15 cellular contexts compared by ENCODE assay signal in genomic region chr10:42934842-42935241, GRCh38.
DNase-seq lines count a peak whose midpoint lies in the region; ATAC-seq and TF ChIP-seq lines count a peak whose summit lies in the region.
"Had no signal": no experiment of that assay in that cellular context is flagged by ENCODE, and none has a peak within 500 bp of the region (broad histone marks: within the 10 kb centered on the region; RNA-seq: fewer than 3 reads in every experiment).

No MANE protein-coding gene starts in this region.

- no peak overlapping the region for H2AFZ ChIP-seq in IMR-90 (replicated peaks; ENCODE audit: low read length, poor library complexity)
- H2AFZ ChIP-seq in osteoblast (ENCODE audit: low read length) = no peak overlapping the region

- TF ChIP-seq CTCF in IMR-90 (conservative IDR thresholded peaks at IDR 0.05; ENCODE audit: low read depth, low read length) (no peak), osteoblast (IDR thresholded peaks at IDR 0.05; ENCODE audit: extremely low read depth, low read depth, low read length) (no peak), CD14-positive monocyte (IDR thresholded peaks at IDR 0.05) (no peak)

- no peak for TF ChIP-seq POLR2A in IMR-90 (IDR thresholded peaks at IDR 0.05; ENCODE audit: low read depth, low read length)

- no TSS peak for BruUV-seq in IMR-90 (replicated peaks; lab: Mats Ljungman, UMichigan)

- H3K4me1 ChIP-seq in IMR-90 (ENCODE audit: control insufficient read depth, insufficient read depth, low read length) (no peaks in the 10 kb centered on the region), osteoblast (ENCODE audit: insufficient read depth, low read length) (no peaks in the 10 kb centered on the region)
- H3K4me1 ChIP-seq: A549 had no signal

- H3K18ac ChIP-seq in IMR-90 (ENCODE audit: low read depth, low read length) = no peak overlapping the region

- no peak overlapping the region for H3K9ac ChIP-seq in IMR-90 (ENCODE audit: low read depth, low read length)
- H3K9ac ChIP-seq: SK-N-SH had no signal

- H4K20me1 ChIP-seq in IMR-90 (ENCODE audit: insufficient read depth, low read length) (no peaks in the 10 kb centered on the region), osteoblast (ENCODE audit: insufficient read depth, low read length) (no peaks in the 10 kb centered on the region)

- H3K36me3 ChIP-seq in IMR-90 (ENCODE audit: control insufficient read depth, insufficient read depth, low read length) (no peaks in the 10 kb centered on the region), osteoblast (ENCODE audit: insufficient read depth, low read length) (no peaks in the 10 kb centered on the region)

- H3K27ac ChIP-seq in IMR-90 (ENCODE audit: insufficient read depth, low read length) = no peak overlapping the region
- no peak overlapping the region for H3K27ac ChIP-seq in osteoblast (ENCODE audit: low read depth, low read length)
- H3K27ac ChIP-seq: A549 had no signal

- H3K36me3 Mint-ChIP-seq in central memory CD8-positive, alpha-beta T cell (ENCODE audit: insufficient read depth) = peaks cover 2% of the 10 kb centered on the region
- peaks cover 0 to 2% of the 10 kb centered on the region in 2 donors for H3K36me3 Mint-ChIP-seq in CD14-positive monocyte

- H2BK120ac ChIP-seq in IMR-90 (ENCODE audit: low read depth, low read length) = no peak overlapping the region

- intact Hi-C loops in cardiac septum (cut with DNase I) = no loop called here
- intact Hi-C loops in left cardiac atrium (cut with DNase I) = no loop called here
- intact Hi-C loops in IMR-90 (cut with micrococcal nuclease) = no loop called here
- intact Hi-C loops in CD14-positive monocyte (cut with micrococcal nuclease) = loop anchor here in 1 of 2 donors (10.0 kb wide), 1 partner anchor 80 kb away; no protein-coding TSS in a partner anchor

- H2BK20ac ChIP-seq in IMR-90 (ENCODE audit: low read depth, low read length) = no peak overlapping the region

- no peaks in the 10 kb centered on the region for H3K79me2 ChIP-seq in osteoblast (ENCODE audit: insufficient read depth, low read length)

- in situ Hi-C loops in IMR-90 (cut with MboI; ENCODE audit: low sequenced_read_pairs) = no loop called here

- no peak overlapping the region for H4K8ac ChIP-seq in IMR-90 (ENCODE audit: low read depth in 2 of 2, low read length in 2 of 2)

- ATAC-seq in left cardiac atrium (no peak), IMR-90 (ENCODE audit: low read depth) (no peak)
- ATAC-seq in central memory CD8-positive, alpha-beta T cell (replicated peaks; ENCODE audit: extremely low read depth, poor library complexity, severe bottlenecking) = no peak
- ATAC-seq: A549 had no signal

- no peak overlapping the region for H3K4me2 ChIP-seq in IMR-90 (ENCODE audit: low read depth, low read length)
- H3K4me2 ChIP-seq in osteoblast (ENCODE audit: insufficient read depth, low read length) = no peak overlapping the region
- H3K4me2 ChIP-seq: A549, SK-N-SH had no signal

- no peak overlapping the region for H2BK5ac ChIP-seq in IMR-90 (ENCODE audit: low read depth, low read length, poor library complexity, severe bottlenecking)

- peaks cover 17% of the 10 kb centered on the region for H3K4me1 Mint-ChIP-seq in central memory CD8-positive, alpha-beta T cell
- H3K4me1 Mint-ChIP-seq in CD14-positive monocyte = peaks cover 25% of the 10 kb centered on the region

- no peak overlapping the region for H4K5ac ChIP-seq in IMR-90 (ENCODE audit: low read depth, low read length)

- no peaks in the 10 kb centered on the region for H3K79me1 ChIP-seq in IMR-90 (ENCODE audit: low read depth in 1 of 2, low read length in 2 of 2)

- peak overlapping the region; percentile 61 for H3K4me3 Mint-ChIP-seq in central memory CD8-positive, alpha-beta T cell
- peak overlapping the region in 1 of 2 donors; percentile 95 for H3K4me3 Mint-ChIP-seq in CD14-positive monocyte

- no peak overlapping the region for H3K56ac ChIP-seq in IMR-90 (ENCODE audit: extremely low read depth, insufficient read depth, low read length)

- H3K27me3 Mint-ChIP-seq in central memory CD8-positive, alpha-beta T cell = peaks cover 98% of the 10 kb centered on the region
- peaks cover 27 to 41% (median 28%) of the 10 kb centered on the region in 3 donors for H3K27me3 Mint-ChIP-seq in CD14-positive monocyte (ENCODE audit: low read depth in 3 of 3)

- H3K27me3 ChIP-seq in IMR-90 (ENCODE audit: control insufficient read depth, insufficient read depth, low read length) (peaks cover 18% of the 10 kb centered on the region), osteoblast (ENCODE audit: insufficient read depth, low read length) (peaks cover 18% of the 10 kb centered on the region)

- H2AK5ac ChIP-seq in IMR-90 (ENCODE audit: low read depth, low read length) = no peak overlapping the region

- H3K9me3 ChIP-seq in IMR-90 (ENCODE audit: control insufficient read depth, insufficient read depth, low read length) = no peaks in the 10 kb centered on the region
- no peaks in the 10 kb centered on the region for H3K9me3 ChIP-seq in osteoblast (ENCODE audit: low read depth, low read length)
- H3K9me3 ChIP-seq: A549, SK-N-SH had no signal

- no peaks in the 10 kb centered on the region for H3K9me3 Mint-ChIP-seq in central memory CD8-positive, alpha-beta T cell
- peaks cover 0 to 9% (median 2%) of the 10 kb centered on the region in 7 donors for H3K9me3 Mint-ChIP-seq in CD14-positive monocyte

- H3K4me3 ChIP-seq in IMR-90 (ENCODE audit: insufficient read depth, low read depth, low read length) = no peak overlapping the region
- no peak overlapping the region for H3K4me3 ChIP-seq in osteoblast (ENCODE audit: insufficient read depth, low read length)
- H3K4me3 ChIP-seq: A549 had no signal

- WGBS in IMR-90 (ENCODE audit: extremely low coverage in 2 of 2, insufficient read length in 1 of 2), 2 experiments = 83% methylated on average over 2 of the region's 3 CpGs; no CpG with 5 or more reads in 1 of the 2 experiments

- H2BK15ac ChIP-seq in IMR-90 (ENCODE audit: low read depth, low read length) = no peak overlapping the region

- no peak overlapping the region for H4K91ac ChIP-seq in IMR-90 (ENCODE audit: insufficient read depth, low read depth, low read length)

- TF ChIP-seq RAD21 in IMR-90 (IDR thresholded peaks at IDR 0.05; ENCODE audit: low read length) = no peak

- no peak overlapping the region for H3K4ac ChIP-seq in IMR-90 (ENCODE audit: low read depth, low read length)

- peaks cover 2% of the 10 kb centered on the region; the same call in 1 of the 2 replicates for H3K9me1 ChIP-seq in IMR-90 (ENCODE audit: insufficient read depth, low read length)

- CTCF ChIA-PET in IMR-90 (lab: Yijun Ruan, JAX) = no interaction called here

- DNase-seq in cardiac septum (ENCODE audit: low spot score) = peak; percentile 1
- DNase-seq in left cardiac atrium = no peak
- DNase-seq in IMR-90 = no peak
- DNase-seq in central memory CD8-positive, alpha-beta T cell (ENCODE audit: low spot score in 2 of 2) = no peak
- DNase-seq in osteoblast (ENCODE audit: insufficient read length, low spot score, missing footprints) = peak; percentile 38
- no peak for DNase-seq in CD14-positive monocyte (ENCODE audit: low spot score)
- no peak for DNase-seq in NCI-H2196 treated with DMSO at 0.1 percent for 48 hours (lab: John Stamatoyannopoulos, UW; ENCODE audit: unreplicated experiment)
- no peak for DNase-seq in SKM-1 (lab: John Stamatoyannopoulos, UW; ENCODE audit: unreplicated experiment)
- DNase-seq: KBM-7, NCI-H1417, NCI-H187 treated with DMSO at 0.1 percent for 48 hours, NCI-H345, NCI-H524 treated with DMSO at 0.1 percent for 48 hours, SK-N-SH had no signal

- no peak overlapping the region for H3K14ac ChIP-seq in IMR-90 (replicated peaks; ENCODE audit: low read depth, low read length)

- no peak overlapping the region for H3K27ac Mint-ChIP-seq in central memory CD8-positive, alpha-beta T cell (ENCODE audit: low read depth)
- H3K27ac Mint-ChIP-seq in CD14-positive monocyte = peak overlapping the region in 1 of 7 donors; percentile 66

- dilution Hi-C loops in IMR-90 (cut with HindIII; ENCODE audit: low sequenced_read_pairs, unreplicated experiment) = no loop called here

- no peak overlapping the region for H2AK9ac ChIP-seq in IMR-90 (replicated peaks; ENCODE audit: low read depth, low read length, poor library complexity)

- H3K23ac ChIP-seq in IMR-90 (ENCODE audit: low read depth, low read length) = no peak overlapping the region

- POLR2A ChIA-PET in IMR-90 (lab: Charles Lee; ENCODE audit: unreplicated experiment) = no interaction called here

TF ChIP-seq in IMR-90, 13 proteins besides CTCF, POLR2A, EP300 and RAD21:
- TF ChIP-seq RFX5 (IDR thresholded peaks at IDR 0.05; ENCODE audit: low read depth, low read length) (no peak), CEBPB (IDR thresholded peaks at IDR 0.05; ENCODE audit: low read depth, low read length) (peak; percentile 70)
TF ChIP-seq in IMR-90: peak in this region for 1.

Comparison
In these comparisons a context has a peak if more than half of its experiments do, and no peak if none do; other contexts are left out.
1. DNase-seq: peak in cardiac septum (single experiment) and osteoblast (single experiment); none in left cardiac atrium (single experiment), IMR-90 (single experiment), central memory CD8-positive, alpha-beta T cell (0 of 2), CD14-positive monocyte (single experiment), NCI-H2196 treated with DMSO at 0.1 percent for 48 hours (single experiment) and SKM-1 (single experiment).